In genomic region chr21:23452384-23453083, GRCh38 we compare ENCODE assay signal across 8 cellular contexts.
DNase-seq lines count a peak whose midpoint lies in the region; ATAC-seq, FAIRE-seq and TF ChIP-seq lines count a peak whose summit lies in the region.
"Had no signal": no experiment of that assay in that cellular context is flagged by ENCODE, and none has a peak within 500 bp of the region (broad histone marks: within the 10 kb centered on the region; RNA-seq: fewer than 3 reads in every experiment).

No MANE protein-coding gene starts in this region.

- no peaks in the 10 kb centered on the region for H3K36me3 Mint-ChIP-seq in nephron (ENCODE audit: low read depth)

- no peaks in the 10 kb centered on the region for H3K27me3 Mint-ChIP-seq in nephron (ENCODE audit: low read depth)

- DNase-seq in RCC 7860 (ENCODE audit: low spot score): peak; percentile 59
- no peak for DNase-seq in G401 (ENCODE audit: low spot score)
- no peak for DNase-seq in stimulated activated CD4-positive, alpha-beta T cell treated with anti-CD3 and anti-CD28 coated beads, Interleukin-4, amount 100 ng/mL, for 1 hour

- no peaks in the 10 kb centered on the region for H3K4me1 Mint-ChIP-seq in nephron

- TF ChIP-seq CTCF in nephron (IDR thresholded peaks at IDR 0.05; ENCODE audit: unreplicated experiment in 3 of 3): peak in 2 of 3 experiments; percentile 33 to 50

- in situ Hi-C loops in G401 (cut with HindIII; ENCODE audit: low sequenced_read_pairs): no loop called here

- peak overlapping the region; percentile 12 to 61 (median 24) for H3K4me3 Mint-ChIP-seq in nephron

- H3K9me3 Mint-ChIP-seq in nephron: no peaks in the 10 kb centered on the region

- ATAC-seq in GM18870 (IDR thresholded peaks at IDR 0.05; ENCODE audit: unreplicated experiment): peak; percentile 45
- peak; percentile 84 for ATAC-seq in HG02759 (IDR thresholded peaks at IDR 0.05; ENCODE audit: unreplicated experiment)
- no peak for ATAC-seq in HG03460 (IDR thresholded peaks at IDR 0.05; ENCODE audit: unreplicated experiment)
- ATAC-seq: K562 had no signal

- no peak overlapping the region for H3K27ac Mint-ChIP-seq in nephron

- peak; percentile 57 for FAIRE-seq in RCC 7860 (lab: Jason Lieb, UNC)
- FAIRE-seq: K562 had no signal
